ENCODE assay signal across 8 cellular contexts in the genomic region with DNA sequence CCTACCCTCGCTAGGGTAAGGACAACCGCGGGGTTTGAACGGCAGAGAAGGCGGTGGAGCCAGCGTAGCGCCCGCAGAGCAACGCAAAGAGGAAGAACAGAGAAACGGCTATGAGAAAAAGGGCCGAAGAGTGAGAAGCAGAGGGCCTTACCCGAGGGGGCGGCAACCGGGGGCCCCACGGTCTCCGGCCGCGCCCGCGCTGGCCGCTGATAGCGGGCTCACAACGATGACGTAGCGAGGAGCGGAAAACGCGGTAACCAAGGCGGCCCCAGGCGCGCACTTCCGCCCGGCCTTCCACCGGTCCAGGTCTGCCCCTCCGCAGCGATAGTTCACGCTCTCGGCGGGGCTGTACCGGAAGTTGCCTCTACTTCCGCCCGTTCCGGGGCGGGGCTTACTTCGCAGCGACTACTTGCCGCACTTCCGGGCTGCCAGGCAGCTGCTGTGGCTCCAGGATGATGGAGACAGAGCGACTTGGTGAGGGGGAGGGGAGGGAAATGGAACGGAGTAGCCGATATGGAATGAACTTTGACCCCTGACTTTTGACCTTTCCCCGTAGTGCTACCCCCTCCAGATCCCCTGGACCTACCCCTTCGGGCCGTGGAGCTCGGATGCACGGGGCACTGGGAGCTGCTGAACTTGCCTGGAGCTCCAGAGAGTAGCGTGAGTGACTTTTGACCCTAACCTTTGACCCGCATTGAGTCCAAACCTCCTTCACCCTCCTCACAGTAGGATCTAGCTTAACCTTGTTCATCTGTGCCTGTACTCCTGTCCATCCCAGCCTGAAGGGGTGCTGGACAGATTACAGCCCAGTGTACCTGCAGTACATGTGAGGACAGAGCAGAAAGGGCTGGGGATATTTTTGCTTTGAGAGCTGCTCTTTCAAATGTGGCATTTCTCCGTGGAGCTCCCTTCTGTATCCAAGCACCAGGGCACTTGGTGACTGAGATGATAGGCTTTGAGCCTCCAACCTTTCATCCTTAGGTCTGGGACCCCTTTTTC. TPM values are rescaled to one million over a fixed set of nuclear protein-coding genes. Genes with fewer than 3 reads are reported as not detected.
DNase-seq lines count a peak whose midpoint lies in the region; ATAC-seq and TF ChIP-seq lines count a peak whose summit lies in the region.

NELFE (minus strand) TSS at position 231 of the 999 bp plus-strand sequence. CDS start 525 bp downstream, outside the sequence.
SKIC2 (plus strand) TSS at position 435 of the 999 bp plus-strand sequence; CDS start at position 453, 18 bp downstream.

- ATAC-seq in RWPE2 (ENCODE audit: low read depth) (peak; percentile 99), natural killer cell (peak; percentile 97 to 98 (median 97))

- H3K27ac Mint-ChIP-seq in activated T-helper 2 cell treated with anti-CD3 and anti-CD28 coated beads, Interferon-gamma antibody, Interleukin-2, Interleukin-4, amounts not matched to agents 10 μg/mL and 5 μg/mL and 100 μg/mL, durations not matched to agents 14 hours and 24 hours and 36 hours, result peak within 1 kb of the TSS; percentile 98
- peak within 1 kb of the TSS; percentile 97 to 98 for H3K27ac Mint-ChIP-seq in natural killer cell

- peak within 1 kb of the TSS; percentile 93 for H3K4me3 Mint-ChIP-seq in activated T-helper 2 cell treated with anti-CD3 and anti-CD28 coated beads, Interferon-gamma antibody, Interleukin-2, Interleukin-4, amounts not matched to agents 10 μg/mL and 5 μg/mL and 100 μg/mL, durations not matched to agents 14 hours and 24 hours and 36 hours (ENCODE audit: low read depth)
- H3K4me3 Mint-ChIP-seq in natural killer cell, result peak within 1 kb of the TSS; percentile 96

- H3K4me1 ChIP-seq in RWPE2 (ENCODE audit: insufficient read depth, poor library complexity, severe bottlenecking), result no peaks in the 10 kb centered on the region

- H3K4me3 ChIP-seq in RWPE2 (ENCODE audit: severe bottlenecking) (peak within 1 kb of the TSS; percentile 75), fibroblast of mammary gland (ENCODE audit: control insufficient read depth, low read depth, low read length) (peak within 1 kb of the TSS; percentile 96)

- intact Hi-C loops in activated T-helper 2 cell treated with anti-CD3 and anti-CD28 coated beads, Interferon-gamma antibody, Interleukin-2, Interleukin-4, amounts not matched to agents 10 μg/mL and 5 μg/mL and 100 μg/mL, durations not matched to agents 14 hours and 24 hours and 36 hours (cut with micrococcal nuclease), result loop anchor here (1.0 to 10.0 kb wide), 4 partner anchors 13 to 274 kb away; partner anchors contain the start of genes AGPAT1, DXO, EHMT2 and LY6G5C
- intact Hi-C loops in natural killer cell (cut with micrococcal nuclease), result loop anchor here (1.0 to 5.0 kb wide), 2 partner anchors 13 to 62 kb away; partner anchors contain the start of genes DXO and EHMT2

- no peaks in the 10 kb centered on the region for H3K27me3 Mint-ChIP-seq in activated T-helper 2 cell treated with anti-CD3 and anti-CD28 coated beads, Interferon-gamma antibody, Interleukin-2, Interleukin-4, amounts not matched to agents 10 μg/mL and 5 μg/mL and 100 μg/mL, durations not matched to agents 14 hours and 24 hours and 36 hours (ENCODE audit: low read depth)
- no peaks in the 10 kb centered on the region for H3K27me3 Mint-ChIP-seq in natural killer cell (ENCODE audit: low read depth in 2 of 2)

- H3K9me3 ChIP-seq in RWPE2 (ENCODE audit: severe bottlenecking), result no peaks in the 10 kb centered on the region

- peaks cover 25% of the 10 kb centered on the region for H3K4me1 Mint-ChIP-seq in activated T-helper 2 cell treated with anti-CD3 and anti-CD28 coated beads, Interferon-gamma antibody, Interleukin-2, Interleukin-4, amounts not matched to agents 10 μg/mL and 5 μg/mL and 100 μg/mL, durations not matched to agents 14 hours and 24 hours and 36 hours (ENCODE audit: low read depth)
- H3K4me1 Mint-ChIP-seq in natural killer cell, result peaks cover 31 to 43% of the 10 kb centered on the region in 2 donors

- H3K36me3 ChIP-seq in RWPE2 (ENCODE audit: low read depth), result peaks cover 79% of the 10 kb centered on the region

- DNase-seq in EH (ENCODE audit: low read depth), result peak; percentile 99
- DNase-seq in H4 (ENCODE audit: low spot score), result peak; percentile 97
- peak; percentile 98 for DNase-seq in LoVo (ENCODE audit: low spot score)
- peak; percentile 98 for DNase-seq in RWPE2 (ENCODE audit: low spot score)
- peak; percentile 99 for DNase-seq in activated T-helper 2 cell treated with anti-CD3 and anti-CD28 coated beads, Interferon-gamma antibody, Interleukin-2, Interleukin-4, amounts not matched to agents 10 μg/mL and 5 μg/mL and 100 μg/mL, durations not matched to agents 14 hours and 24 hours and 36 hours (ENCODE audit: low spot score)
- DNase-seq in fibroblast of mammary gland (ENCODE audit: low read depth), result peak; percentile 96
- peak; percentile 98 for DNase-seq in natural killer cell
- DNase-seq in stimulated activated naive CD4-positive, alpha-beta T cell treated with Interleukin-2 at 50 U/mL for 16 hours (lab: John Stamatoyannopoulos, UW), result peak; percentile 96

- H3K27ac ChIP-seq in RWPE2 (ENCODE audit: poor library complexity, severe bottlenecking), result peak within 1 kb of the TSS; percentile 27

- TF ChIP-seq CTCF in RWPE2 (IDR thresholded peaks at IDR 0.05; ENCODE audit: poor library complexity, severe bottlenecking) (no peak), fibroblast of mammary gland (conservative IDR thresholded peaks at IDR 0.05; ENCODE audit: control insufficient read depth, insufficient read depth, low read depth, low read length) (no peak), natural killer cell (IDR thresholded peaks at IDR 0.05) (no peak)

- no peaks in the 10 kb centered on the region for H3K9me3 Mint-ChIP-seq in activated T-helper 2 cell treated with anti-CD3 and anti-CD28 coated beads, Interferon-gamma antibody, Interleukin-2, Interleukin-4, amounts not matched to agents 10 μg/mL and 5 μg/mL and 100 μg/mL, durations not matched to agents 14 hours and 24 hours and 36 hours
- no peaks in the 10 kb centered on the region for H3K9me3 Mint-ChIP-seq in natural killer cell

- peaks cover 74% of the 10 kb centered on the region for H3K36me3 Mint-ChIP-seq in activated T-helper 2 cell treated with anti-CD3 and anti-CD28 coated beads, Interferon-gamma antibody, Interleukin-2, Interleukin-4, amounts not matched to agents 10 μg/mL and 5 μg/mL and 100 μg/mL, durations not matched to agents 14 hours and 24 hours and 36 hours (ENCODE audit: low read depth)
- peaks cover 12% of the 10 kb centered on the region for H3K36me3 Mint-ChIP-seq in natural killer cell

- no peaks in the 10 kb centered on the region for H3K27me3 ChIP-seq in RWPE2 (ENCODE audit: insufficient read depth, poor library complexity, severe bottlenecking)

RNA-seq across cellular contexts. Expression of gene NELFE, which starts in this region (rescaled TPM):
- 140 and 141 TPM in 2 replicates for total RNA-seq in H4 (2014; rRNA removed; shearing (Covaris generic))
- 81.2 and 82.0 TPM in 2 replicates for total RNA-seq in activated T-helper 2 cell treated with anti-CD3 and anti-CD28 coated beads, Interferon-gamma antibody, Interleukin-2, Interleukin-4, amounts not matched to agents 10 μg/mL and 5 μg/mL and 100 μg/mL, durations not matched to agents 14 hours and 24 hours and 36 hours
- 10 to 100 TPM; 52.6 to 62.3 (median 56.3) TPM for total RNA-seq in natural killer cell

RNA-seq across cellular contexts. Expression of gene SKIC2, which starts in this region (rescaled TPM):
- total RNA-seq in H4 (2014; rRNA removed; shearing (Covaris generic)), result 21.1 and 23.8 TPM in 2 replicates
- total RNA-seq in activated T-helper 2 cell treated with anti-CD3 and anti-CD28 coated beads, Interferon-gamma antibody, Interleukin-2, Interleukin-4, amounts not matched to agents 10 μg/mL and 5 μg/mL and 100 μg/mL, durations not matched to agents 14 hours and 24 hours and 36 hours, result 93.7 and 99.5 TPM in 2 replicates
- 100 to 1,000 TPM; 119 to 184 (median 151) TPM for total RNA-seq in natural killer cell

Comparison
In these comparisons a context has a peak if more than half of its experiments do, and no peak if none do; other contexts are left out.
1. Peak in every context shown above with its lines: DNase-seq, ATAC-seq, H3K4me3 ChIP-seq and H3K27ac ChIP-seq.